ENCODE assay signal across 1 cellular context in genomic region chr22:21028277-21029251, GRCh38.
TF ChIP-seq lines count a peak whose summit lies in the region.

No MANE protein-coding gene starts in this region.

TF ChIP-seq in H1, 55 proteins besides CTCF, POLR2A, EP300 and RAD21:
- no peak for TF ChIP-seq YY1 (IDR thresholded peaks at IDR 0.05; ENCODE audit: low read depth, low read length)
- TF ChIP-seq CEBPB (IDR thresholded peaks at IDR 0.05; ENCODE audit: low read depth, low read length) = no peak
- no peak for TF ChIP-seq CBX5 (IDR thresholded peaks at IDR 0.05; ENCODE audit: low read depth, low read length)
- no peak for TF ChIP-seq TAF1 (IDR thresholded peaks at IDR 0.05; ENCODE audit: low read depth, low read length)
- TF ChIP-seq SIN3A (conservative IDR thresholded peaks at IDR 0.05 in 1 of 2, IDR thresholded peaks at IDR 0.05 in 1 of 2; ENCODE audit: low read depth in 1 of 2, low read length in 2 of 2) = no peak
- TF ChIP-seq, protein P1, sequence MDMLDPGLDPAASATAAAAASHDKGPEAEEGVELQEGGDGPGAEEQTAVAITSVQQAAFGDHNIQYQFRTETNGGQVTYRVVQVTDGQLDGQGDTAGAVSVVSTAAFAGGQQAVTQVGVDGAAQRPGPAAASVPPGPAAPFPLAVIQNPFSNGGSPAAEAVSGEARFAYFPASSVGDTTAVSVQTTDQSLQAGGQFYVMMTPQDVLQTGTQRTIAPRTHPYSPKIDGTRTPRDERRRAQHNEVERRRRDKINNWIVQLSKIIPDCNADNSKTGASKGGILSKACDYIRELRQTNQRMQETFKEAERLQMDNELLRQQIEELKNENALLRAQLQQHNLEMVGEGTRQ (IDR thresholded peaks at IDR 0.05; ENCODE audit: low read length) = no peak
- no peak for TF ChIP-seq RNF2 (IDR thresholded peaks at IDR 0.05; ENCODE audit: borderline replicate concordance, low read depth, low read length, missing control alignments, poor library complexity, severe bottlenecking)
- no peak for TF ChIP-seq CBX8 (IDR thresholded peaks at IDR 0.05; ENCODE audit: borderline replicate concordance, low read depth, low read length)
- no peak for TF ChIP-seq ZNF274 (IDR thresholded peaks at IDR 0.05; ENCODE audit: borderline replicate concordance, extremely low read depth, low read length)
- TF ChIP-seq MAFK (IDR thresholded peaks at IDR 0.05; ENCODE audit: low read depth, low read length) = no peak
- no peak for TF ChIP-seq TCF12 (IDR thresholded peaks at IDR 0.05; ENCODE audit: low read depth, low read length)
- TF ChIP-seq NRF1 (IDR thresholded peaks at IDR 0.05; ENCODE audit: low read depth, low read length) = no peak
- no peak for TF ChIP-seq HDAC2 (IDR thresholded peaks at IDR 0.05; ENCODE audit: borderline replicate concordance in 1 of 2, low read depth in 2 of 2, low read length in 2 of 2)
- no peak for TF ChIP-seq NANOG (IDR thresholded peaks at IDR 0.05; ENCODE audit: insufficient read depth, low read depth, low read length, poor library complexity, severe bottlenecking)
- TF ChIP-seq GTF2F1 (IDR thresholded peaks at IDR 0.05; ENCODE audit: borderline replicate concordance, low read depth, low read length) = no peak
- no peak for TF ChIP-seq CHD2 (IDR thresholded peaks at IDR 0.05; ENCODE audit: low read length)
- no peak for TF ChIP-seq CTBP2 (IDR thresholded peaks at IDR 0.05; ENCODE audit: borderline replicate concordance, insufficient read depth, insufficient read length, low read length)
